ENCODE assay signal across 22 cellular contexts in the genomic region with DNA sequence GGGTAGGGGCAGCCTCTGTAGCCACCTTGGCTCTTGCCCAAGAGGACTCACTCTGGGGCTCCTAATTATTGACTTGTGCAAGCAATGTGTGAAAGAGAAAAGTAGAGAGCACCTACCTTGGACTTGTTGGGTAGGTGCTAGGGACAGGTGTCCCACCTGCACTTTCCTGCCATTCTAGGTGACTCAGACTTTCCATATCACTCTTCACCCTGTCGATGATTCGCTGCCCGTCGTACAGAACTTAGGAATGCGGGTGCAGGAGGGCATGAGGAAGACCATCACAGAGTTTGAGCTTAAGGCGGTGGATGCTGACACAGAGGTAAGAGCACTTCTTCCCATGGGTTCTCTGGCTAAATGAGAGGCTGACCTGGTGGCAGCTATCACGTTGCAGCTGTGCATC.
"Had no signal": no experiment of that assay in that cellular context is flagged by ENCODE, and none has a peak within 500 bp of the region (broad histone marks: within the 10 kb centered on the region; RNA-seq: fewer than 3 reads in every experiment).

No MANE protein-coding gene starts in this region.

- H3K4me2 ChIP-seq: PC-9 had no signal

- ATAC-seq: activated CD4-positive, alpha-beta T cell treated with anti-CD3 and anti-CD28 coated beads for 36 hours; activated CD8-positive, alpha-beta T cell treated with anti-CD3 and anti-CD28 coated beads for 36 hours; activated T-cell treated with anti-CD3 and anti-CD28 coated beads, Interleukin-2, amount 50 U/mL, for 72 hours had no signal

- H3K27ac ChIP-seq: PC-9, WERI-Rb-1 had no signal

- H3K36me3 ChIP-seq: WERI-Rb-1 had no signal

- H2AFZ ChIP-seq: PC-9 had no signal

- DNase-seq: activated CD4-positive, alpha-beta T cell treated with anti-CD3 and anti-CD28 coated beads for 36 hours; activated CD8-positive, alpha-beta memory T cell treated with anti-CD3 and anti-CD28 coated beads, Interleukin-2, amount 50 U/mL, for 4 hours; activated CD8-positive, alpha-beta T cell treated with anti-CD3 and anti-CD28 coated beads for 36 hours; activated gamma-delta T cell treated with Interleukin-2 at 50 U/mL for 16 hours; activated naive CD4-positive, alpha-beta T cell treated with anti-CD3 and anti-CD28 coated beads, Interleukin-2, amount 10 ng/mL, durations not matched to agents 7 days and 5 days; activated naive CD8-positive, alpha-beta T cell treated with anti-CD3 and anti-CD28 coated beads for 36 hours; activated T-cell treated with anti-CD3 and anti-CD28 coated beads, Interleukin-2, amount 50 U/mL, for 72 hours; anterior cingulate cortex; caudate nucleus; KG1; NCI-H1092; NCI-H1417; NCI-H1930; NCI-H2171 treated with DMSO at 0.1 percent for 48 hours; NCI-H345; NCI-H510A; NCI-H526 treated with DMSO at 0.1 percent for 48 hours; NCI-H82; PC-9; SIG-M5; T-helper 1 cell; WERI-Rb-1 had no signal

- H3K4me3 ChIP-seq: PC-9 had no signal
